In the genomic region with DNA sequence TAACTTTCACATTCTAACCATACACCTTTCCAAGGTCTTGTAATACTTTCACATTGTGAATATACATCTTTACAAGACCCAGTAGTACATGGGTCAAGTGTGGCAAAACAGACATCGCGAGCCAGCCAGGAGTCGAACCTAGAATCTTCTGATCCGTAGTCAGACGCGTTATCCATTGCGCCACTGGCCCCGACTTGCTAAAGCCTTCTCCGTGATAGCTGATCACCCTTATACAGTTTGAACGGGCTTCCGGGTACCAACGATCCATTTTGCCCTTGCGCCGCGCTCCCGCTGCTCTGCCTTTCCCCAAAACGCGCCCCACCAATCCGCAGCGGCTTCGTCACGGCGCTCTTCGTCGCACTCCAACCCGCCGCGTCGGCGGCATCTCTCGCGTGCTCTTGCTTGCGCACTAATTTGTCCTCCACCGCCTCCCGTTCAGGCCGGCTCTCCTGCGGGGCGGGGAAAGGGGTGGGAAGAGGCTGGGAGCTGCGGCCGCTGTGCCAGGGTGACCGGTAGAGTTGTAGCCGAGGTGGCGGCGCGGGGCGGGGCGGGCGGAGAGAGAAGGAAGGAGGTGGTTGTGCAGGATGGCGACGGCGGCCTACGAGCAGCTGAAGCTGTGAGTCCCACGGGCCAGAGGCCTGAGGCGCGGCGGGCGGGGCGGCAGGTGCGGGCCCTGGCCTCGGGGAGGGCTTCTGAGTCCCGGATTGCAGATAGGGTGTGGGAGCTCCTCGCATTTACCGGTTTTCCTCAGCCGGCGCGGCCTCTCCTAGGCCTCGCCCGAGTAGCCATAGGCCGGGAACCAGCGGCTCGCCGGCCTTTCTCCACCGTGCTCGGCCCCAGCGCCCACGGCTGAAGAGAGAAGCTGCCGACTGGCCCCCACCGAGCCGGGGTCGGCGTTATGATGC, we compare ENCODE assay signal across 8 cellular contexts. TPM values are rescaled to one million over a fixed set of nuclear protein-coding genes. Genes with fewer than 3 reads are reported as not detected.
DNase-seq lines count a peak whose midpoint lies in the region; ATAC-seq and TF ChIP-seq lines count a peak whose summit lies in the region.

A gene with protein sequence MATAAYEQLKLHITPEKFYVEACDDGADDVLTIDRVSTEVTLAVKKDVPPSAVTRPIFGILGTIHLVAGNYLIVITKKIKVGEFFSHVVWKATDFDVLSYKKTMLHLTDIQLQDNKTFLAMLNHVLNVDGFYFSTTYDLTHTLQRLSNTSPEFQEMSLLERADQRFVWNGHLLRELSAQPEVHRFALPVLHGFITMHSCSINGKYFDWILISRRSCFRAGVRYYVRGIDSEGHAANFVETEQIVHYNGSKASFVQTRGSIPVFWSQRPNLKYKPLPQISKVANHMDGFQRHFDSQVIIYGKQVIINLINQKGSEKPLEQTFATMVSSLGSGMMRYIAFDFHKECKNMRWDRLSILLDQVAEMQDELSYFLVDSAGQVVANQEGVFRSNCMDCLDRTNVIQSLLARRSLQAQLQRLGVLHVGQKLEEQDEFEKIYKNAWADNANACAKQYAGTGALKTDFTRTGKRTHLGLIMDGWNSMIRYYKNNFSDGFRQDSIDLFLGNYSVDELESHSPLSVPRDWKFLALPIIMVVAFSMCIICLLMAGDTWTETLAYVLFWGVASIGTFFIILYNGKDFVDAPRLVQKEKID (plus strand): TSS at position 515 of the 905 bp plus-strand sequence. CDS start 70 bp downstream, at position 585.

- no peak within 1 kb of the TSS for H2BK15ac ChIP-seq in IMR-90 (ENCODE audit: low read depth, low read length)

- H2BK5ac ChIP-seq in IMR-90 (ENCODE audit: low read depth, low read length, poor library complexity, severe bottlenecking) = peak within 1 kb of the TSS; percentile 68

- H3K56ac ChIP-seq in IMR-90 (ENCODE audit: extremely low read depth, insufficient read depth, low read length) = peak within 1 kb of the TSS; percentile 92; the same call in 1 of the 2 replicates

- ATAC-seq in GM21528 (IDR thresholded peaks at IDR 0.05; ENCODE audit: low FRiP score, unreplicated experiment) = peak; percentile 80
- peak; percentile 93 for ATAC-seq in IMR-90 (ENCODE audit: low read depth)

- no peaks in the 10 kb centered on the region for H3K9me3 ChIP-seq in IMR-90 (ENCODE audit: control insufficient read depth, insufficient read depth, low read length)

- H3K9ac ChIP-seq in IMR-90 (ENCODE audit: low read depth, low read length) = peak within 1 kb of the TSS; percentile 99

- no TSS peak for BruUV-seq in IMR-90 (replicated peaks; lab: Mats Ljungman, UMichigan)

- H3K23ac ChIP-seq in IMR-90 (ENCODE audit: low read depth, low read length) = peak within 1 kb of the TSS; percentile 63

- H4K8ac ChIP-seq in IMR-90 (ENCODE audit: low read depth in 2 of 2, low read length in 2 of 2) = peak within 1 kb of the TSS; percentile 13 to 69; a peak in 2 of 4 replicates

- no peak within 1 kb of the TSS; the same call in none of the 2 replicates for H3K18ac ChIP-seq in IMR-90 (ENCODE audit: low read depth, low read length)

- peak within 1 kb of the TSS; percentile 67 for H3K4me3 ChIP-seq in IMR-90 (ENCODE audit: insufficient read depth, low read depth, low read length)

- peak within 1 kb of the TSS; percentile 90 for H2AFZ ChIP-seq in IMR-90 (replicated peaks; ENCODE audit: low read length, poor library complexity)

- H2BK20ac ChIP-seq in IMR-90 (ENCODE audit: low read depth, low read length) = no peak within 1 kb of the TSS

- 1% methylated on average over 26 of the region's 81 CpGs; no CpG with 5 or more reads in 1 of the 2 experiments for WGBS in IMR-90 (ENCODE audit: extremely low coverage in 2 of 2, insufficient read length in 1 of 2), 2 experiments

- TF ChIP-seq RAD21 in IMR-90 (IDR thresholded peaks at IDR 0.05; ENCODE audit: low read length) = no peak

- peak within 1 kb of the TSS; percentile 30 for H2AK5ac ChIP-seq in IMR-90 (ENCODE audit: low read depth, low read length)

- dilution Hi-C loops in IMR-90 (cut with HindIII; ENCODE audit: low sequenced_read_pairs, unreplicated experiment) = no loop called here

- H3K4me1 ChIP-seq in IMR-90 (ENCODE audit: control insufficient read depth, insufficient read depth, low read length) = peaks cover 5% of the 10 kb centered on the region

- H3K9me1 ChIP-seq in IMR-90 (ENCODE audit: insufficient read depth, low read length) = peaks cover 7% of the 10 kb centered on the region; the same call in 1 of the 2 replicates

- H4K91ac ChIP-seq in IMR-90 (ENCODE audit: insufficient read depth, low read depth, low read length) = peak within 1 kb of the TSS; percentile 14; the same call in 1 of the 2 replicates

- H3K27ac ChIP-seq in IMR-90 (ENCODE audit: insufficient read depth, low read length) = peak within 1 kb of the TSS; percentile 67

- no peaks in the 10 kb centered on the region for H3K27me3 ChIP-seq in IMR-90 (ENCODE audit: control insufficient read depth, insufficient read depth, low read length)

- CTCF ChIA-PET in IMR-90 (lab: Yijun Ruan, JAX) = interaction anchor here (0.6 to 1.0 kb wide), 2 partner anchors 133 to 178 kb away, joined by 3 to 4 read pairs; no protein-coding TSS in a partner anchor

- H3K79me1 ChIP-seq in IMR-90 (ENCODE audit: low read depth in 1 of 2, low read length in 2 of 2) = peaks cover 9 to 33% of the 10 kb centered on the region in 2 experiments; a peak in 3 of 4 replicates

- in situ Hi-C loops in IMR-90 (cut with MboI; ENCODE audit: low sequenced_read_pairs) = no loop called here

- H4K20me1 ChIP-seq in IMR-90 (ENCODE audit: insufficient read depth, low read length) = peaks cover 25% of the 10 kb centered on the region; the same call in 1 of the 2 replicates

- peak within 1 kb of the TSS; percentile 58; the same call in 1 of the 2 replicates for H3K4ac ChIP-seq in IMR-90 (ENCODE audit: low read depth, low read length)

- H2BK120ac ChIP-seq in IMR-90 (ENCODE audit: low read depth, low read length) = no peak within 1 kb of the TSS

- peak within 1 kb of the TSS; percentile 99 for H3K4me2 ChIP-seq in IMR-90 (ENCODE audit: low read depth, low read length)

- 0 out of 2 replicates have a peak, but pooled peaks have one; percentile 3 for TF ChIP-seq CTCF in IMR-90 (conservative IDR thresholded peaks at IDR 0.05; ENCODE audit: low read depth, low read length)

- H2AK9ac ChIP-seq in IMR-90 (replicated peaks; ENCODE audit: low read depth, low read length, poor library complexity) = peak within 1 kb of the TSS; percentile 79

- TF ChIP-seq POLR2A in IMR-90 (IDR thresholded peaks at IDR 0.05; ENCODE audit: low read depth, low read length) = peak; percentile 55; the same call in 1 of the 2 replicates

- POLR2A ChIA-PET in IMR-90 (lab: Charles Lee; ENCODE audit: unreplicated experiment) = interaction anchor here (0.6 kb wide), 1 partner anchor 72 kb away, joined by 4 read pairs; no protein-coding TSS in a partner anchor

- peak; percentile 98 for DNase-seq in DMS 273 (lab: John Stamatoyannopoulos, UW; ENCODE audit: unreplicated experiment)
- peak; percentile 99 for DNase-seq in IMR-90
- peak; percentile 99 for DNase-seq in OCI-M1 (lab: John Stamatoyannopoulos, UW)
- DNase-seq in activated T-cell treated with anti-CD3 and anti-CD28 coated beads for 24 hours (ENCODE audit: low read depth) = peak; percentile 95
- DNase-seq in epidermal melanocyte (ENCODE audit: insufficient read length, low spot score) = peak; percentile 73
- peak; percentile 98 for DNase-seq in middle frontal gyrus (ENCODE audit: extremely low spot score, low spot score)
- DNase-seq in stimulated activated CD8-positive, alpha-beta memory T cell treated with anti-CD3 and anti-CD28 coated beads, Interleukin-2, amount 100 ng/mL, for 48 hours (ENCODE audit: low read depth in 2 of 2) = peak; percentile 94 to 95

- intact Hi-C loops in IMR-90 (cut with micrococcal nuclease) = no loop called here

- no peaks in the 10 kb centered on the region; the same call in 1 of the 2 replicates for H3K36me3 ChIP-seq in IMR-90 (ENCODE audit: control insufficient read depth, insufficient read depth, low read length)

- H3K14ac ChIP-seq in IMR-90 (replicated peaks; ENCODE audit: low read depth, low read length) = peak within 1 kb of the TSS; percentile 84

- peak within 1 kb of the TSS; percentile 10; the same call in 1 of the 2 replicates for H4K5ac ChIP-seq in IMR-90 (ENCODE audit: low read depth, low read length)

TF ChIP-seq in IMR-90, 13 proteins besides CTCF, POLR2A, EP300 and RAD21 (continues in another document):
- TF ChIP-seq CHD1 (IDR thresholded peaks at IDR 0.05; ENCODE audit: low read depth, low read length) (no peak; the same call in 1 of the 2 replicates), FOS (IDR thresholded peaks at IDR 0.05; ENCODE audit: low read depth, low read length) (peak; percentile 98), MXI1 (IDR thresholded peaks at IDR 0.05; ENCODE audit: borderline replicate concordance, low read depth, low read length) (peak; percentile 81; the same call in 1 of the 2 replicates), RFX5 (IDR thresholded peaks at IDR 0.05; ENCODE audit: low read depth, low read length) (peak; percentile 53; the same call in 1 of the 2 replicates), CEBPB (IDR thresholded peaks at IDR 0.05; ENCODE audit: low read depth, low read length) (peak; percentile 57), RCOR1 (IDR thresholded peaks at IDR 0.05; ENCODE audit: insufficient replicate concordance, low read length) (no peak), MAZ (IDR thresholded peaks at IDR 0.05; ENCODE audit: borderline replicate concordance, low read depth, low read length) (peak; percentile 74)
- TF ChIP-seq, protein P1, sequence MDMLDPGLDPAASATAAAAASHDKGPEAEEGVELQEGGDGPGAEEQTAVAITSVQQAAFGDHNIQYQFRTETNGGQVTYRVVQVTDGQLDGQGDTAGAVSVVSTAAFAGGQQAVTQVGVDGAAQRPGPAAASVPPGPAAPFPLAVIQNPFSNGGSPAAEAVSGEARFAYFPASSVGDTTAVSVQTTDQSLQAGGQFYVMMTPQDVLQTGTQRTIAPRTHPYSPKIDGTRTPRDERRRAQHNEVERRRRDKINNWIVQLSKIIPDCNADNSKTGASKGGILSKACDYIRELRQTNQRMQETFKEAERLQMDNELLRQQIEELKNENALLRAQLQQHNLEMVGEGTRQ (IDR thresholded peaks at IDR 0.05; ENCODE audit: low read depth, low read length) = 0 out of 2 replicates have a peak, but pooled peaks have one; percentile 16
- TF ChIP-seq, protein P2, sequence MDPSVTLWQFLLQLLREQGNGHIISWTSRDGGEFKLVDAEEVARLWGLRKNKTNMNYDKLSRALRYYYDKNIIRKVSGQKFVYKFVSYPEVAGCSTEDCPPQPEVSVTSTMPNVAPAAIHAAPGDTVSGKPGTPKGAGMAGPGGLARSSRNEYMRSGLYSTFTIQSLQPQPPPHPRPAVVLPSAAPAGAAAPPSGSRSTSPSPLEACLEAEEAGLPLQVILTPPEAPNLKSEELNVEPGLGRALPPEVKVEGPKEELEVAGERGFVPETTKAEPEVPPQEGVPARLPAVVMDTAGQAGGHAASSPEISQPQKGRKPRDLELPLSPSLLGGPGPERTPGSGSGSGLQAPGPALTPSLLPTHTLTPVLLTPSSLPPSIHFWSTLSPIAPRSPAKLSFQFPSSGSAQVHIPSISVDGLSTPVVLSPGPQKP (IDR thresholded peaks at IDR 0.05; ENCODE audit: borderline replicate concordance, low read depth, low read length) = no peak

RNA-seq across cellular contexts. Expression of the gene that starts here (rescaled TPM):
- total RNA-seq in IMR-90 (2012; rRNA removed) = 40.9 and 44.2 TPM in 2 replicates
- polyA plus RNA-seq in IMR-90 (2012; rRNA removed) = 12.8 and 19.0 TPM in 2 replicates
- 1.8 and 2.5 TPM in 2 replicates for polyA plus RNA-seq in IMR-90 (2012; cell fraction: cytosol; rRNA removed)
- 7.0 and 36.5 TPM in 2 replicates for polyA plus RNA-seq in IMR-90 (2012; cell fraction: nucleus; rRNA removed; ENCODE audit: low replicate concordance)

Comparison
In these comparisons a context has a peak if more than half of its experiments do, and no peak if none do; other contexts are left out.
1. Peak in every context shown above with its lines: DNase-seq, ATAC-seq, H3K4me3 ChIP-seq and H3K27ac ChIP-seq.